In genomic region chr18:22446906-22447305, GRCh38 we compare ENCODE assay signal across 20 cellular contexts. TPM values are rescaled to one million over a fixed set of nuclear protein-coding genes. Genes with fewer than 3 reads are reported as not detected.
DNase-seq lines count a peak whose midpoint lies in the region; ATAC-seq, FAIRE-seq and TF ChIP-seq lines count a peak whose summit lies in the region.
"Had no signal": no experiment of that assay in that cellular context is flagged by ENCODE, and none has a peak within 500 bp of the region (broad histone marks: within the 10 kb centered on the region; RNA-seq: fewer than 3 reads in every experiment).

No MANE protein-coding gene starts in this region.

- H3K27me3 ChIP-seq in HepG2 (ENCODE audit: control insufficient read depth in 1 of 2, insufficient read depth in 2 of 2, low read length in 2 of 2) (no peaks in the 10 kb centered on the region), right lobe of liver (no peaks in the 10 kb centered on the region), pancreas (no peaks in the 10 kb centered on the region)

- FAIRE-seq in HepG2 (lab: Jason Lieb, UNC) (no peak), pancreas (lab: Jason Lieb, UNC) (no peak)
- FAIRE-seq: A549, H1 had no signal

- H3K4me2 ChIP-seq in HepG2 (ENCODE audit: low read depth, low read length), result no peak overlapping the region
- H3K4me2 ChIP-seq: A549 had no signal

- TF ChIP-seq EP300 in HepG2 (IDR thresholded peaks at IDR 0.05; ENCODE audit: low read depth in 2 of 2, low read length in 2 of 2), result no peak
- TF ChIP-seq EP300 in HepG2 (CRISPR knock-in tag; IDR thresholded peaks at IDR 0.05; ENCODE audit: borderline replicate concordance), result no peak

- ATAC-seq in HepG2, result no peak
- ATAC-seq in right lobe of liver, result no peak
- peak; percentile 36 for ATAC-seq in left colon
- peak in 3 of 4 donors; percentile 35 to 59 (median 54) for ATAC-seq in pancreas
- ATAC-seq: A549 had no signal

- intact Hi-C loops in HepG2 (cut with micrococcal nuclease; ENCODE audit: unreplicated experiment) (no loop called here), right lobe of liver (cut with DNase I) (no loop called here), left colon (cut with DNase I, micrococcal nuclease) (no loop called here), pancreas (cut with DNase I) (no loop called here)

- H3K4me1 ChIP-seq in HepG2 (ENCODE audit: insufficient read depth, low read length) (peaks cover 3% of the 10 kb centered on the region; the same call in 1 of the 2 replicates), right lobe of liver (peaks cover 0 to 13% (median 0%) of the 10 kb centered on the region in 4 donors), pancreas (no peaks in the 10 kb centered on the region)
- H3K4me1 ChIP-seq: A549, Caco-2 had no signal

- TF ChIP-seq POLR2A in HepG2 (IDR thresholded peaks at IDR 0.05; ENCODE audit: insufficient read depth in 1 of 2, low read depth in 2 of 2, low read length in 2 of 2), result no peak
- no peak for TF ChIP-seq POLR2A in right lobe of liver (IDR thresholded peaks at IDR 0.05)

- DNase-seq in HepG2 (ENCODE audit: low spot score) (no peak), right lobe of liver (no peak), left colon (no peak), pancreas (no peak), NCI-H2196 treated with DMSO at 0.1 percent for 48 hours (lab: John Stamatoyannopoulos, UW; ENCODE audit: unreplicated experiment) (no peak), GM19238 (ENCODE audit: insufficient read length, low spot score) (no peak)
- DNase-seq in activated CD4-positive, CD25-positive, alpha-beta regulatory T cell (lab: John Stamatoyannopoulos, UW), result no peak
- DNase-seq: AML-193; Caco-2; CD4-positive, alpha-beta T cell; DMS153; DMS79; GDM1; H9 had no signal

- CTCF ChIA-PET in HepG2 (lab: Yijun Ruan, JAX; ENCODE audit: low intra/inter-chr PET ratio, low total read pairs), result no interaction called here

- TF ChIP-seq RAD21 in HepG2 (CRISPR knock-in tag; IDR thresholded peaks at IDR 0.05), result no peak

- H3K79me2 ChIP-seq in HepG2 (ENCODE audit: insufficient read depth, low read length), result no peaks in the 10 kb centered on the region

- H3K27ac ChIP-seq in HepG2 (ENCODE audit: extremely low read length, insufficient read depth, low read length), result no peak overlapping the region
- no peak overlapping the region for H3K27ac ChIP-seq in right lobe of liver
- H3K27ac ChIP-seq in pancreas, result no peak overlapping the region
- H3K27ac ChIP-seq: 22Rv1, A549, C4-2B had no signal

- H3K4me3 ChIP-seq in HepG2 (replicated peaks in 1 of 3; ENCODE audit: insufficient read depth in 1 of 3, low read depth in 2 of 3, low read length in 3 of 3) (no peak overlapping the region), right lobe of liver (no peak overlapping the region), pancreas (no peak overlapping the region)
- H3K4me3 ChIP-seq: A549 had no signal

- no peaks in the 10 kb centered on the region for H3K36me3 ChIP-seq in HepG2 (replicated peaks in 1 of 2; ENCODE audit: control insufficient read depth in 1 of 2, insufficient read depth in 2 of 2, low read length in 2 of 2)
- H3K36me3 ChIP-seq in right lobe of liver, result no peaks in the 10 kb centered on the region
- no peaks in the 10 kb centered on the region for H3K36me3 ChIP-seq in pancreas

- no TSS peak for BruUV-seq in HepG2 (replicated peaks; lab: Mats Ljungman, UMichigan)

- 23% methylated on average over 4 of the region's 4 CpGs for WGBS in HepG2 (ENCODE audit: low lambda C conversion rate)
- WGBS in right lobe of liver (ENCODE audit: insufficient coverage, low coverage, low lambda C conversion rate, missing lambda C conversion rate), result 66% methylated on average over 3 of the region's 4 CpGs
- WGBS in pancreas, 2 donors, result 42 to 47% methylated on average over 4 of the region's 4 CpGs

- in situ Hi-C loops in HepG2 (cut with HindIII; ENCODE audit: extremely low pct_ligation_motif_present, low pct_unique_long_range_greater_than_20kb), result no loop called here

- H3K9me3 ChIP-seq in HepG2 (ENCODE audit: low read length), result no peaks in the 10 kb centered on the region; the same call in 1 of the 2 replicates
- no peaks in the 10 kb centered on the region for H3K9me3 ChIP-seq in right lobe of liver
- no peaks in the 10 kb centered on the region for H3K9me3 ChIP-seq in pancreas

- no peak for TF ChIP-seq CTCF in HepG2 (CRISPR knock-in tag; IDR thresholded peaks at IDR 0.05)
- no peak for TF ChIP-seq CTCF in right lobe of liver (IDR thresholded peaks at IDR 0.05)
- TF ChIP-seq CTCF in pancreas (IDR thresholded peaks at IDR 0.05), result no peak

- H3K9ac ChIP-seq in HepG2 (ENCODE audit: insufficient read depth, low read depth, low read length), result no peak overlapping the region

- H2AFZ ChIP-seq in HepG2 (ENCODE audit: low read length), result no peak overlapping the region

- H4K20me1 ChIP-seq in HepG2 (ENCODE audit: insufficient read depth, low read length), result no peaks in the 10 kb centered on the region

- POLR2A ChIA-PET in HepG2 (lab: Yijun Ruan, JAX), result no interaction called here

TF ChIP-seq in HepG2, 621 proteins besides CTCF, POLR2A, EP300 and RAD21 (continues in another document):
- no peak for TF ChIP-seq RFXANK (CRISPR knock-in tag; IDR thresholded peaks at IDR 0.05)
- no peak for TF ChIP-seq ZNF891 (CRISPR knock-in tag; IDR thresholded peaks at IDR 0.05)
- no peak for TF ChIP-seq SALL2 (CRISPR knock-in tag; IDR thresholded peaks at IDR 0.05)
- TF ChIP-seq IKZF4 (CRISPR knock-in tag; IDR thresholded peaks at IDR 0.05; ENCODE audit: borderline replicate concordance, low read depth, not compliant biosample characterization), result no peak
- TF ChIP-seq ATF7 (IDR thresholded peaks at IDR 0.05), result peak; percentile 90
- TF ChIP-seq ATF7 (CRISPR knock-in tag; IDR thresholded peaks at IDR 0.05), result no peak
- TF ChIP-seq ZKSCAN8 (CRISPR knock-in tag; IDR thresholded peaks at IDR 0.05; ENCODE audit: borderline replicate concordance), result no peak
- TF ChIP-seq MXD3 (CRISPR knock-in tag; IDR thresholded peaks at IDR 0.05), result no peak
- TF ChIP-seq ZMAT3 (CRISPR knock-in tag; conservative IDR thresholded peaks at IDR 0.05), result no peak
- TF ChIP-seq CREB1 (IDR thresholded peaks at IDR 0.05), result peak; percentile 87
- TF ChIP-seq CREB1 (CRISPR knock-in tag; IDR thresholded peaks at IDR 0.05), result no peak

RNA-seq across cellular contexts. Expression of gene CTAGE1, which starts 29.2 kb away (rescaled TPM):
- total RNA-seq in HepG2 (2016; rRNA removed; fragmentation: Illumina TruSeq; extraction: Trizol), result 0.02 TPM in 1 of 2 replicates, not detected in the other
- total RNA-seq in HepG2 (2016; cell fraction: cytosol; rRNA removed; fragmentation: Illumina TruSeq; extraction: Trizol; ENCODE audit: low read depth), result not detected in 2 replicates
- total RNA-seq in HepG2 (2016; cell fraction: insoluble cytoplasmic fraction; rRNA removed; fragmentation: Illumina TruSeq; extraction: Trizol), result not detected in 2 replicates
- not detected in 2 replicates for total RNA-seq in HepG2 (2016; cell fraction: membrane; rRNA removed; fragmentation: Illumina TruSeq; extraction: Trizol)
- 0.09 TPM in 1 of 2 replicates, not detected in the other for total RNA-seq in HepG2 (2016; cell fraction: nucleus; rRNA removed; fragmentation: Illumina TruSeq; extraction: Trizol)
- polyA plus RNA-seq in HepG2 (2011; rRNA removed), result 0.01 TPM in 1 of 2 replicates, not detected in the other
- not detected in 2 replicates for polyA plus RNA-seq in HepG2 (2011; cell fraction: cytosol; rRNA removed)
- polyA plus RNA-seq in HepG2 (2011; cell fraction: nucleus; rRNA removed), result not detected in 2 replicates
- polyA plus RNA-seq in HepG2 (2012), result 0.04 and 0.09 TPM in 2 replicates
- not detected in 2 replicates for polyA plus RNA-seq in HepG2 (2016; cell fraction: cytosol; fragmentation: Illumina TruSeq; extraction: Trizol; ENCODE audit: low read depth)
- polyA plus RNA-seq in HepG2 (2016; cell fraction: insoluble cytoplasmic fraction; fragmentation: Illumina TruSeq; extraction: Trizol; ENCODE audit: low read depth), result not detected in 2 replicates
- polyA plus RNA-seq in HepG2 (2016; cell fraction: membrane; fragmentation: Illumina TruSeq; extraction: Trizol; ENCODE audit: low read depth), result not detected in 2 replicates
- polyA plus RNA-seq in HepG2 (2016; cell fraction: nucleus; fragmentation: Illumina TruSeq; extraction: Trizol; ENCODE audit: insufficient read depth, low read depth), result 0.10 TPM in 1 of 2 replicates, not detected in the other
- not detected in 2 replicates for polyA minus RNA-seq in HepG2 (2011; rRNA and poly(A)+ RNA removed; ENCODE audit: low replicate concordance)
- polyA minus RNA-seq in HepG2 (2011; cell fraction: cytosol; rRNA and poly(A)+ RNA removed), result not detected in 2 replicates
- polyA minus RNA-seq in HepG2 (2011; cell fraction: nucleus; rRNA and poly(A)+ RNA removed), result not detected in 2 replicates
- not detected for total RNA-seq in right lobe of liver
- total RNA-seq in left colon, result not detected
- total RNA-seq in pancreas, result not detected
- not detected for polyA plus RNA-seq in pancreas
- total RNA-seq: Caco-2; CD4-positive, alpha-beta T cell; Daoy; H1; H9 had no signal
- polyA plus RNA-seq: BJ, H1 had no signal

Comparison
In these comparisons a context has a peak if more than half of its experiments do, and no peak if none do; other contexts are left out.
1. ATAC-seq: peak in left colon (single experiment) and pancreas (3 of 4); none in HepG2 (single experiment) and right lobe of liver (0 of 4).